Comparison of ENCODE assay signal across 11 cellular contexts in genomic region chr21:27759091-27759659, GRCh38.
DNase-seq lines count a peak whose midpoint lies in the region; ATAC-seq and TF ChIP-seq lines count a peak whose summit lies in the region.
"Had no signal": no experiment of that assay in that cellular context is flagged by ENCODE, and none has a peak within 500 bp of the region (broad histone marks: within the 10 kb centered on the region; RNA-seq: fewer than 3 reads in every experiment).

No MANE protein-coding gene starts in this region.

- H3K4me2 ChIP-seq in SK-N-SH, result no peak overlapping the region

- no peaks in the 10 kb centered on the region for H3K9me2 ChIP-seq in SK-N-SH

- H3K79me2 ChIP-seq in SK-N-SH (ENCODE audit: insufficient read depth), result no peaks in the 10 kb centered on the region

- H3F3A ChIP-seq in SK-N-SH (replicated peaks; ENCODE audit: insufficient read depth), result no peaks in the 10 kb centered on the region

- WGBS in SK-N-SH (ENCODE audit: low lambda C conversion rate), result 73% methylated on average over 11 of the region's 11 CpGs

- in situ Hi-C loops in astrocyte of the spinal cord (cut with HindIII; ENCODE audit: low sequenced_read_pairs), result no loop called here

- intact Hi-C loops in upper lobe of right lung (cut with DNase I), result no loop called here

- H3K4me1 ChIP-seq in SK-N-SH (ENCODE audit: control insufficient read depth in 1 of 2, insufficient read depth in 2 of 2, low read depth in 1 of 2, low read length in 1 of 2), result no peaks in the 10 kb centered on the region; a peak in 1 of 4 replicates
- H3K4me1 ChIP-seq in upper lobe of right lung, result no peaks in the 10 kb centered on the region
- H3K4me1 ChIP-seq: thyroid gland had no signal

- H3K27me3 ChIP-seq in SK-N-SH (ENCODE audit: insufficient read depth) (no peaks in the 10 kb centered on the region), upper lobe of right lung (no peaks in the 10 kb centered on the region)
- H3K27me3 ChIP-seq: thyroid gland had no signal

- DNase-seq in SK-N-SH (no peak), astrocyte of the spinal cord (ENCODE audit: low read depth, low spot score) (no peak), iPS-NIHi7 (ENCODE audit: extremely low spot score) (peak; percentile 28), upper lobe of right lung (peak; percentile 66), NCI-H2171 (lab: John Stamatoyannopoulos, UW) (no peak)
- DNase-seq: NCI-H1436, T-helper 9 cell had no signal

- H3K9me3 ChIP-seq in SK-N-SH (no peaks in the 10 kb centered on the region), upper lobe of right lung (no peaks in the 10 kb centered on the region)
- H3K9me3 ChIP-seq: thyroid gland had no signal

- no peak for TF ChIP-seq EP300 in SK-N-SH (IDR thresholded peaks at IDR 0.05; ENCODE audit: borderline replicate concordance in 1 of 2, low read depth in 1 of 2, low read length in 1 of 2)

- no peaks in the 10 kb centered on the region for H4K20me1 ChIP-seq in SK-N-SH (ENCODE audit: insufficient read depth)

- TF ChIP-seq CTCF in SK-N-SH (IDR thresholded peaks at IDR 0.05) (peak; percentile 20), astrocyte of the spinal cord (IDR thresholded peaks at IDR 0.05; ENCODE audit: low read depth, low read length) (peak; percentile 19), upper lobe of right lung (IDR thresholded peaks at IDR 0.05) (peak; percentile 43)

- no peak for ATAC-seq in SK-N-SH treated with all-trans-retinoic acid at 6 μM for 48 hours
- peak; percentile 86 for ATAC-seq in upper lobe of right lung
- no peak for ATAC-seq in HG03108 (IDR thresholded peaks at IDR 0.05; ENCODE audit: unreplicated experiment)
- ATAC-seq in HG02798 (IDR thresholded peaks at IDR 0.05; ENCODE audit: poor library complexity, unreplicated experiment), result no peak

- no peak overlapping the region for H2AFZ ChIP-seq in SK-N-SH (ENCODE audit: low read depth)

- H3K4me3 ChIP-seq in SK-N-SH (ENCODE audit: low read depth in 2 of 2, low read length in 1 of 2) (no peak overlapping the region), astrocyte of the spinal cord (ENCODE audit: low read depth, low read length) (no peak overlapping the region), upper lobe of right lung (no peak overlapping the region)
- H3K4me3 ChIP-seq: thyroid gland had no signal

- POLR2A ChIA-PET in SK-N-SH (lab: Yijun Ruan, JAX), result no interaction called here

- no peak overlapping the region for H3K27ac ChIP-seq in SK-N-SH (ENCODE audit: low read depth in 2 of 2, low read length in 1 of 2)
- H3K27ac ChIP-seq in upper lobe of right lung, result no peak overlapping the region
- H3K27ac ChIP-seq: thyroid gland had no signal

- TF ChIP-seq RAD21 in SK-N-SH (IDR thresholded peaks at IDR 0.05; ENCODE audit: low read length), result peak; percentile 23

- CTCF ChIA-PET in SK-N-SH (lab: Yijun Ruan, JAX), result interaction anchor here (0.9 kb wide), 1 partner anchor 986 kb away, joined by 3 read pairs; no protein-coding TSS in a partner anchor

- H3K36me3 ChIP-seq in SK-N-SH (replicated peaks in 1 of 2; ENCODE audit: control insufficient read depth in 1 of 2, insufficient read depth in 2 of 2, low read length in 1 of 2) (no peaks in the 10 kb centered on the region), upper lobe of right lung (no peaks in the 10 kb centered on the region)
- H3K36me3 ChIP-seq: thyroid gland had no signal

- H3K9ac ChIP-seq in SK-N-SH, result no peak overlapping the region

TF ChIP-seq in SK-N-SH, 30 proteins besides CTCF, POLR2A, EP300 and RAD21:
- TF ChIP-seq TAF1 (IDR thresholded peaks at IDR 0.05; ENCODE audit: borderline replicate concordance, low read depth, low read length), result no peak
- TF ChIP-seq RXRA (IDR thresholded peaks at IDR 0.05; ENCODE audit: borderline replicate concordance, low read depth), result no peak
- no peak for TF ChIP-seq TCF12 (IDR thresholded peaks at IDR 0.05)
- peak; percentile 9; the same call in 1 of the 2 replicates for TF ChIP-seq SMC3 (IDR thresholded peaks at IDR 0.05; ENCODE audit: low read depth, low read length)

TF ChIP-seq in SK-N-SH treated with all-trans-retinoic acid at 6 μM for 48 hours, 23 proteins besides CTCF, POLR2A, EP300 and RAD21:
- no peak for TF ChIP-seq BACH2 (CRISPR knock-in tag; IDR thresholded peaks at IDR 0.05; ENCODE audit: borderline replicate concordance)
- no peak for TF ChIP-seq SNAI2 (CRISPR knock-in tag; IDR thresholded peaks at IDR 0.05)
- TF ChIP-seq OSR1 (CRISPR knock-in tag; IDR thresholded peaks at IDR 0.05), result no peak
- no peak for TF ChIP-seq POU6F1 (CRISPR knock-in tag; IDR thresholded peaks at IDR 0.05; ENCODE audit: borderline replicate concordance, low read depth)
- no peak for TF ChIP-seq RARB (CRISPR knock-in tag; IDR thresholded peaks at IDR 0.05)
- TF ChIP-seq ZFP30 (CRISPR knock-in tag; IDR thresholded peaks at IDR 0.05), result no peak
- no peak for TF ChIP-seq ISL1 (CRISPR knock-in tag; IDR thresholded peaks at IDR 0.05)
- no peak for TF ChIP-seq CSDC2 (CRISPR knock-in tag; IDR thresholded peaks at IDR 0.05)
- TF ChIP-seq ZFP3 (CRISPR knock-in tag; IDR thresholded peaks at IDR 0.05), result no peak
- TF ChIP-seq PPARA (CRISPR knock-in tag; IDR thresholded peaks at IDR 0.05; ENCODE audit: borderline replicate concordance), result no peak
- TF ChIP-seq ZNF8 (CRISPR knock-in tag; IDR thresholded peaks at IDR 0.05), result no peak

Comparison
In these comparisons a context has a peak if more than half of its experiments do, and no peak if none do; other contexts are left out.
1. DNase-seq: peak in iPS-NIHi7 (single experiment) and upper lobe of right lung (single experiment); none in SK-N-SH (single experiment), astrocyte of the spinal cord (single experiment) and NCI-H2171 (single experiment).
2. Peak in every context shown above with its lines, with median percentiles within 50 percentile points of each other: CTCF ChIP-seq.